8 cellular contexts compared by ENCODE assay signal in the genomic region with DNA sequence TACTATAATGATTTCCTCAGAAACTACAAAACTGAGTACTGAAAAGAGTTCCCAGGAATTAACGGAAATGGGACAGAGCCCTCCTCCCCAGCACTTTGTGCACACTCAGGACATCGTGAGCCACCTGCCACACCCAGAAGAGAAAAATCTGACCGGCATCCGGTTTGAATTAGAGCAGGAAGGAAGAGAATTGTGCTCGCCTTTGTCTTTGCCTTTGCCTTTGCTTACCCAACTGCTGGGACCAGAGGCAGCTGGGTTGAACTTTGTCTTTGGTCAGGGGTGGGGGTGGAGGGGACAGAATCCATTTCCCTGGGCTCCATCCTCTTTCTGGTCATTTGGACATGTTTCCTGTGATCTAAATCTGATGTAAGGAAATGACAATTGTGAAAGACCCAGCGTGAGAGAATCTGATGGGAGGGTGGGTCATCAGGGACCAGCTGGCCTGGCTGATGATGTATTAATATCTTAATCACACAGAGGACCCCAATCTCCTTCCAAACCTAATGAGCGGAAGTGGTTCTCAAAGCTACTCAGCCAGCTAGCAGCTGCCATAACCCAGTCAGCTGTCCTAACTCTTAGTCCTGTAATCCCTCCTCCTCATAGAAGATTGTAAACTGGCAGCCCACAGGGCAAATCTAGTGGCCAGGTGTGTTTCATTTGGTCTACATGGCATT. TPM values are rescaled to one million over a fixed set of nuclear protein-coding genes. Genes with fewer than 3 reads are reported as not detected.
A peak's percentile ranks its signal among the peaks of the same experiment; 100 is the strongest.
DNase-seq lines count a peak whose midpoint lies in the region; ATAC-seq, FAIRE-seq and TF ChIP-seq lines count a peak whose summit lies in the region.

No MANE protein-coding gene starts in this region.

- ATAC-seq in GM21515 (IDR thresholded peaks at IDR 0.05; ENCODE audit: unreplicated experiment), result no peak

- intact Hi-C loops in Calu3 (cut with micrococcal nuclease; ENCODE audit: unreplicated experiment) (no loop called here), PC-9 (cut with micrococcal nuclease; ENCODE audit: unreplicated experiment) (loop anchor here (10.0 kb wide), 1 partner anchor 106 kb away; a partner anchor contains a TSS)

- no peak overlapping the region for H2AFZ ChIP-seq in PC-9

- POLR2A ChIA-PET in PC-9 (lab: Charles Lee; ENCODE audit: unreplicated experiment), result no interaction called here

- H3K4me2 ChIP-seq in PC-9, result peak overlapping the region; percentile 77; the same call in 1 of the 2 replicates

- no peak for TF ChIP-seq CTCF in Calu3 (IDR thresholded peaks at IDR 0.05; ENCODE audit: unreplicated experiment)
- TF ChIP-seq CTCF in PC-9 (conservative IDR thresholded peaks at IDR 0.05), result no peak
- TF ChIP-seq CTCF in progenitor cell of endocrine pancreas (IDR thresholded peaks at IDR 0.05; ENCODE audit: unreplicated experiment), result no peak

- peaks cover 24% of the 10 kb centered on the region for H3F3A ChIP-seq in PC-9 (ENCODE audit: insufficient read depth, low read depth)

- H3K27me3 Mint-ChIP-seq in Calu3 (ENCODE audit: unreplicated experiment) (no peaks in the 10 kb centered on the region), progenitor cell of endocrine pancreas (no peaks in the 10 kb centered on the region)

- FAIRE-seq in RCC 7860 (lab: Jason Lieb, UNC), result no peak

- no peaks in the 10 kb centered on the region for H3K9me3 Mint-ChIP-seq in Calu3 (ENCODE audit: low read depth, unreplicated experiment)
- no peaks in the 10 kb centered on the region for H3K9me3 Mint-ChIP-seq in progenitor cell of endocrine pancreas (ENCODE audit: low read depth)

- peaks cover 8% of the 10 kb centered on the region; the same call in 1 of the 2 replicates for H3K79me2 ChIP-seq in PC-9 (ENCODE audit: low read depth)

- DNase-seq in Calu3 (peak; percentile 40), PC-9 (no peak), progenitor cell of endocrine pancreas (ENCODE audit: low spot score, unreplicated experiment) (no peak), NCI-H2107 treated with DMSO at 0.1 percent for 48 hours (lab: John Stamatoyannopoulos, UW; ENCODE audit: unreplicated experiment) (no peak), RCC 7860 (ENCODE audit: low spot score) (no peak), A172 (ENCODE audit: low spot score) (no peak)
- DNase-seq in effector memory CD4-positive, alpha-beta T cell, result no peak

- H3K27ac Mint-ChIP-seq in Calu3 (ENCODE audit: unreplicated experiment) (peak overlapping the region; percentile 42), progenitor cell of endocrine pancreas (peak overlapping the region; percentile 79)

- CTCF ChIA-PET in Calu3 (lab: Charles Lee), result interaction anchor here (0.6 to 3.0 kb wide), 7 partner anchors 9 to 62 kb away, joined by 3 to 19 read pairs (median 6); no protein-coding TSS in a partner anchor
- CTCF ChIA-PET in PC-9 (lab: Charles Lee), result interaction anchor here (0.6 to 2.8 kb wide), 2 partner anchors 62 to 292 kb away, joined by 3 to 28 read pairs; no protein-coding TSS in a partner anchor

- peaks cover 52% of the 10 kb centered on the region for H3K4me1 Mint-ChIP-seq in Calu3 (ENCODE audit: low read depth, unreplicated experiment)
- H3K4me1 Mint-ChIP-seq in progenitor cell of endocrine pancreas (ENCODE audit: low read depth), result peaks cover 30% of the 10 kb centered on the region

- peaks cover 8% of the 10 kb centered on the region; the same call in 1 of the 2 replicates for H4K20me1 ChIP-seq in PC-9 (ENCODE audit: insufficient read depth)

- peaks cover 30% of the 10 kb centered on the region for H3K4me1 ChIP-seq in PC-9 (replicated peaks; ENCODE audit: insufficient read depth)
- peaks cover 31% of the 10 kb centered on the region for H3K4me1 ChIP-seq in effector memory CD4-positive, alpha-beta T cell (ENCODE audit: control insufficient read depth, insufficient read depth, low read length, poor library complexity, severe bottlenecking)

- H3K4me3 ChIP-seq in PC-9, result no peak overlapping the region
- no peak overlapping the region for H3K4me3 ChIP-seq in effector memory CD4-positive, alpha-beta T cell (ENCODE audit: insufficient read depth, low read depth, low read length, poor library complexity, severe bottlenecking)

- H3K36me3 Mint-ChIP-seq in Calu3 (ENCODE audit: insufficient read depth, unreplicated experiment) (peaks cover 28% of the 10 kb centered on the region), progenitor cell of endocrine pancreas (ENCODE audit: insufficient read depth) (peaks cover 7% of the 10 kb centered on the region)

- no peaks in the 10 kb centered on the region for H3K27me3 ChIP-seq in PC-9 (ENCODE audit: insufficient read depth, low read depth)
- H3K27me3 ChIP-seq in effector memory CD4-positive, alpha-beta T cell (replicated peaks; ENCODE audit: control insufficient read depth, insufficient read depth, low read length, poor library complexity, severe bottlenecking), result no peaks in the 10 kb centered on the region

- no peak overlapping the region for H3K27ac ChIP-seq in PC-9
- H3K27ac ChIP-seq in effector memory CD4-positive, alpha-beta T cell (ENCODE audit: insufficient read depth, low read length, poor library complexity, severe bottlenecking), result peak overlapping the region; percentile 60

- H3K9me3 ChIP-seq in PC-9 (ENCODE audit: insufficient read depth, low read depth), result no peaks in the 10 kb centered on the region
- no peaks in the 10 kb centered on the region for H3K9me3 ChIP-seq in effector memory CD4-positive, alpha-beta T cell (ENCODE audit: control insufficient read depth, low read length)

- no TSS peak for BruUV-seq in Calu3 (replicated peaks; lab: Mats Ljungman, UMichigan)
- BruUV-seq in PC-9 (replicated peaks; lab: Mats Ljungman, UMichigan), result no TSS peak

- H3K36me3 ChIP-seq in PC-9 (ENCODE audit: low read depth), result no peaks in the 10 kb centered on the region
- H3K36me3 ChIP-seq in effector memory CD4-positive, alpha-beta T cell (ENCODE audit: control insufficient read depth, insufficient read depth, low read length), result no peaks in the 10 kb centered on the region

- no peaks in the 10 kb centered on the region for H3K9me2 ChIP-seq in PC-9 (ENCODE audit: insufficient read depth)

- H3K4me3 Mint-ChIP-seq in Calu3 (ENCODE audit: low read depth, unreplicated experiment) (no peak overlapping the region), progenitor cell of endocrine pancreas (ENCODE audit: low read depth) (no peak overlapping the region)

RNA-seq across cellular contexts. Expression of a gene that starts 1.1 kb away (rescaled TPM):
- 59.9 and 60.7 TPM in 2 replicates for total RNA-seq in Calu3 (2022)
- 32.8 and 42.5 TPM in 2 replicates for total RNA-seq in PC-9 (2021)
- total RNA-seq in progenitor cell of endocrine pancreas, result 41.9 and 44.7 TPM in 2 replicates
- 23.5 and 25.2 TPM in 2 replicates for total RNA-seq in A172 (2014; rRNA removed; shearing (Covaris generic))

RNA-seq across cellular contexts. Expression of a gene that starts 51.0 kb away (rescaled TPM):
- total RNA-seq in Calu3 (2022) (19.5 and 20.2 TPM in 2 replicates), PC-9 (2021) (13.5 and 19.1 TPM in 2 replicates), progenitor cell of endocrine pancreas (27.3 and 27.4 TPM in 2 replicates)
- total RNA-seq in A172 (2014; rRNA removed; shearing (Covaris generic)), result 14.3 and 15.5 TPM in 2 replicates
